In the genomic region with DNA sequence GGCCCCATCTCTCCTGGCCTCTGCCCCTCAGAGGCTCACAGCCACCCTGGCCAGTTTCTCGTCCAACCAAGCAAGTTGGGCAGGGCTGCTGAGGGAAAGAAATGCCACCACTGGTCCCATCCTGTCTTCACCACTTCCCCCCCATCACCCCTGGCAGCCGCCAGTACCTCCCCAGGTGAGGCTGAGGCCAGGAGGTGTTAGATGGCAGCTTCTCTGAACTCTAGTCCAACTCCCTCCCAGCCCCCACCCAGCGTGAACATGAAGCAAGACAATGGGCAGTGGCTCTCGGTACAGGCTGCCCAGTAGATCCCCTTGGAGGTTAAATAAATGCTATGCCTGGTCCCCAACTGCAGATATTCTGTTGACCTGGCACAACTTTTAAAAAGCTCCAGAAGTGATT, we compare ENCODE assay signal across 27 cellular contexts. TPM values are rescaled to one million over a fixed set of nuclear protein-coding genes. Genes with fewer than 3 reads are reported as not detected.
A peak's percentile ranks its signal among the peaks of the same experiment; 100 is the strongest.
DNase-seq lines count a peak whose midpoint lies in the region; TF ChIP-seq lines count a peak whose summit lies in the region.
"Had no signal": no experiment of that assay in that cellular context is flagged by ENCODE, and none has a peak within 500 bp of the region (broad histone marks: within the 10 kb centered on the region; RNA-seq: fewer than 3 reads in every experiment).

No MANE protein-coding gene starts in this region.

- peak; percentile 48 for DNase-seq in HT-29 (ENCODE audit: low spot score)
- no peak for DNase-seq in colonic mucosa
- no peak for DNase-seq in type B pancreatic cell (ENCODE audit: extremely low spot score, unreplicated experiment)
- no peak for DNase-seq in DMS53 (lab: John Stamatoyannopoulos, UW)
- no peak for DNase-seq in NCI-H1417 treated with DMSO at 0.1 percent for 48 hours (lab: John Stamatoyannopoulos, UW)
- DNase-seq in Ammon's horn (ENCODE audit: low spot score) = no peak
- DNase-seq: activated CD4-positive, CD25-positive, alpha-beta regulatory T cell treated with anti-CD3 and anti-CD28 coated beads, Interleukin-2, amount 50 U/mL, for 72 hours; activated naive CD4-positive, alpha-beta T cell treated with Interleukin-2 at 50 U/mL for 16 hours; activated T-cell treated with anti-CD3 and anti-CD28 coated beads, Interleukin-2, amount 50 U/mL, for 4 hours; amniotic stem cell; heart right ventricle; IMR-90; NCI-H1436; NCI-H2107; NCI-H524; occipital lobe; stimulated activated CD4-positive, alpha-beta T cell treated with anti-CD3 and anti-CD28 coated beads, Interleukin-4, amount 100 ng/mL, for 1 hour; stimulated activated naive CD8-positive, alpha-beta T cell treated with anti-CD3 and anti-CD28 coated beads, Interleukin-15, Interleukin-2, amounts not matched to agents 100 U/mL and 50 U/mL, for 24 hours; T1000; tibial artery had no signal

- H3K9ac ChIP-seq in colonic mucosa (ENCODE audit: low read depth in 2 of 2, low read length in 2 of 2) (peak overlapping the region in 1 of 2 donors; percentile 66), mucosa of rectum (ENCODE audit: low read depth in 1 of 2, low read length in 2 of 2) (peak overlapping the region in 1 of 2 donors; percentile 48)

- no peak overlapping the region for H3K4me3 Mint-ChIP-seq in type B pancreatic cell
- H3K4me3 Mint-ChIP-seq: activated T-cell treated with anti-CD3 and anti-CD28 coated beads, Interleukin-2, amount 50 U/mL, for 4 hours; CD14-positive monocyte had no signal

- H3K36me3 ChIP-seq in colonic mucosa (no peaks in the 10 kb centered on the region), mucosa of rectum (ENCODE audit: control insufficient read depth in 2 of 2, insufficient read depth in 2 of 2, low read length in 2 of 2) (peaks cover 0 to 2% of the 10 kb centered on the region in 2 donors)
- H3K36me3 ChIP-seq: cardiac muscle cell, heart right ventricle, tibial artery had no signal

- H3K4me1 Mint-ChIP-seq in type B pancreatic cell (ENCODE audit: unreplicated experiment) = peaks cover 42% of the 10 kb centered on the region

- H3K4me3 ChIP-seq in colonic mucosa = no peak overlapping the region
- H3K4me3 ChIP-seq in mucosa of rectum (ENCODE audit: low read length in 2 of 2) = no peak overlapping the region
- H3K4me3 ChIP-seq: cardiac muscle cell, heart right ventricle, smooth muscle cell, tibial artery had no signal

- intact Hi-C loops in colonic mucosa (cut with DNase I) = no loop called here

- H3K27ac Mint-ChIP-seq in type B pancreatic cell = peak overlapping the region; percentile 81

- no peaks in the 10 kb centered on the region for H3K9me3 Mint-ChIP-seq in type B pancreatic cell
- H3K9me3 Mint-ChIP-seq: activated T-cell treated with anti-CD3 and anti-CD28 coated beads, Interleukin-2, amount 50 U/mL, for 4 hours; CD14-positive monocyte had no signal

- H3K27me3 ChIP-seq in colonic mucosa (no peaks in the 10 kb centered on the region), mucosa of rectum (ENCODE audit: control insufficient read depth in 2 of 2, insufficient read depth in 2 of 2, low read length in 2 of 2) (no peaks in the 10 kb centered on the region)
- H3K27me3 ChIP-seq: cardiac muscle cell had no signal

- H3K4me1 ChIP-seq in colonic mucosa (peaks cover 26% of the 10 kb centered on the region), mucosa of rectum (ENCODE audit: control insufficient read depth in 2 of 2, insufficient read depth in 2 of 2, low read length in 2 of 2) (peaks cover 52 to 79% of the 10 kb centered on the region in 2 donors)
- H3K4me1 ChIP-seq: heart right ventricle, tibial artery had no signal

- H3K9me3 ChIP-seq in colonic mucosa (no peaks in the 10 kb centered on the region), mucosa of rectum (ENCODE audit: control insufficient read depth in 2 of 2, low read length in 2 of 2) (no peaks in the 10 kb centered on the region)
- H3K9me3 ChIP-seq: heart right ventricle, tibial artery had no signal

- TF ChIP-seq CTCF in colonic mucosa (IDR thresholded peaks at IDR 0.05) (no peak), type B pancreatic cell (conservative IDR thresholded peaks at IDR 0.05) (no peak)

- H3K27me3 Mint-ChIP-seq in type B pancreatic cell = no peaks in the 10 kb centered on the region

- H3K27ac ChIP-seq in colonic mucosa (peak overlapping the region; percentile 82), mucosa of rectum (ENCODE audit: low read depth in 2 of 2, low read length in 2 of 2) (peak overlapping the region; percentile 84 to 93)
- H3K27ac ChIP-seq: cardiac muscle cell, epithelial cell of prostate, heart right ventricle, tibial artery had no signal

- H3K36me3 Mint-ChIP-seq in type B pancreatic cell = no peaks in the 10 kb centered on the region

RNA-seq across cellular contexts. Expression of a gene that starts 25.9 kb away (rescaled TPM):
- total RNA-seq in HT-29 (2014; rRNA removed; shearing (Covaris generic)) = 31.8 and 35.3 TPM in 2 replicates
- total RNA-seq in colonic mucosa (10 to 100 TPM; 26.9 to 39.6 TPM), type B pancreatic cell (ENCODE audit: low replicate concordance) (7.6 and 10.1 TPM in 2 replicates)
- total RNA-seq: fibroblast of villous mesenchyme, IMR-90, myocyte, smooth muscle cell had no signal
